1 cellular context compared by ENCODE assay signal in genomic region chr4:104487105-104487504, GRCh38.
TF ChIP-seq lines count a peak whose summit lies in the region.

No MANE protein-coding gene starts in this region.

TF ChIP-seq in HCT116, 20 proteins besides CTCF, POLR2A, EP300 and RAD21 (continued from another document):
- no peak for TF ChIP-seq FOSL1 (IDR thresholded peaks at IDR 0.05; ENCODE audit: low read depth)
